9 cellular contexts compared by ENCODE assay signal in genomic region chr4:11720292-11720691, GRCh38.
A peak's percentile ranks its signal among the peaks of the same experiment; 100 is the strongest.
DNase-seq lines count a peak whose midpoint lies in the region; ATAC-seq, FAIRE-seq and TF ChIP-seq lines count a peak whose summit lies in the region.
"Had no signal": no experiment of that assay in that cellular context is flagged by ENCODE, and none has a peak within 500 bp of the region (broad histone marks: within the 10 kb centered on the region; RNA-seq: fewer than 3 reads in every experiment).

No MANE protein-coding gene starts in this region.

- intact Hi-C loops in right lobe of liver (cut with DNase I) (no loop called here), lower leg skin (cut with DNase I; ENCODE audit: low total_unique reads) (no loop called here)

- DNase-seq in NCI-H2171 treated with DMSO at 0.1 percent for 48 hours (lab: John Stamatoyannopoulos, UW) (peak; percentile 28), NCI-H2171 (lab: John Stamatoyannopoulos, UW) (no peak), bronchial epithelial cell (ENCODE audit: low read depth) (peak; percentile 63), right lobe of liver (no peak), lower leg skin (ENCODE audit: low spot score in 2 of 2) (no peak)

- peak overlapping the region; percentile 65; the same call in 1 of the 2 replicates for H2AFZ ChIP-seq in Loucy (ENCODE audit: low read length)

- no peak overlapping the region for H3K4me2 ChIP-seq in Loucy (ENCODE audit: low read depth, low read length, poor library complexity, severe bottlenecking)

- H3K27ac ChIP-seq in right lobe of liver, result no peak overlapping the region

- H3K9me3 ChIP-seq in Loucy (ENCODE audit: insufficient read depth, low read depth, low read length) (no peaks in the 10 kb centered on the region), right lobe of liver (no peaks in the 10 kb centered on the region)

- H3K4me1 ChIP-seq in Loucy (ENCODE audit: insufficient read depth, low read length, poor library complexity, severe bottlenecking), result no peaks in the 10 kb centered on the region
- H3K4me1 ChIP-seq in right lobe of liver, result no peaks in the 10 kb centered on the region

- H3K9me2 ChIP-seq in Loucy (replicated peaks; ENCODE audit: low read depth, low read length), result no peaks in the 10 kb centered on the region

- TF ChIP-seq CTCF in Loucy (conservative IDR thresholded peaks at IDR 0.05; ENCODE audit: low read length) (peak; percentile 72), bronchial epithelial cell (IDR thresholded peaks at IDR 0.05; ENCODE audit: insufficient read depth, low read length, severe bottlenecking) (peak; percentile 73), right lobe of liver (IDR thresholded peaks at IDR 0.05) (peak; percentile 43 to 68 (median 61)), lower leg skin (IDR thresholded peaks at IDR 0.05) (no peak)

- no peaks in the 10 kb centered on the region for H3K36me3 ChIP-seq in Loucy (ENCODE audit: insufficient read depth, low read length)
- no peaks in the 10 kb centered on the region for H3K36me3 ChIP-seq in bronchial epithelial cell (ENCODE audit: control insufficient read depth, insufficient read depth, low read length)
- no peaks in the 10 kb centered on the region for H3K36me3 ChIP-seq in right lobe of liver

- FAIRE-seq in bronchial epithelial cell (lab: Jason Lieb, UNC), result no peak

- no peaks in the 10 kb centered on the region for H3F3A ChIP-seq in Loucy (ENCODE audit: low read depth)

- no peaks in the 10 kb centered on the region for H3K79me2 ChIP-seq in Loucy (ENCODE audit: insufficient read depth, low read length)

- no peak overlapping the region for H3K9ac ChIP-seq in Loucy (ENCODE audit: low read depth, low read length, poor library complexity, severe bottlenecking)

- TF ChIP-seq POLR2A in right lobe of liver (IDR thresholded peaks at IDR 0.05), result no peak
- no peak for TF ChIP-seq POLR2A in lower leg skin (IDR thresholded peaks at IDR 0.05)

- H4K20me1 ChIP-seq in Loucy (ENCODE audit: insufficient read depth, low read length, poor library complexity, severe bottlenecking), result no peaks in the 10 kb centered on the region

- no peaks in the 10 kb centered on the region for H3K27me3 ChIP-seq in Loucy (ENCODE audit: insufficient read depth, low read length, poor library complexity, severe bottlenecking)
- no peaks in the 10 kb centered on the region for H3K27me3 ChIP-seq in bronchial epithelial cell (ENCODE audit: control insufficient read depth, insufficient read depth, low read length)
- no peaks in the 10 kb centered on the region for H3K27me3 ChIP-seq in right lobe of liver

- ATAC-seq in right lobe of liver (peak; percentile 50 to 82 (median 66)), GM19397 (IDR thresholded peaks at IDR 0.05; ENCODE audit: unreplicated experiment) (no peak), HG02759 (IDR thresholded peaks at IDR 0.05; ENCODE audit: unreplicated experiment) (no peak)
- ATAC-seq: naive thymus-derived CD8-positive, alpha-beta T cell had no signal

- 0% methylated on average over 1 of the region's 1 CpG for WGBS in right lobe of liver (ENCODE audit: insufficient coverage, low coverage, low lambda C conversion rate, missing lambda C conversion rate)
- 3 to 6% methylated on average over 1 of the region's 1 CpG for WGBS in lower leg skin, 2 donors

- H3K4me3 ChIP-seq in Loucy (ENCODE audit: low read length, poor library complexity, severe bottlenecking), result no peak overlapping the region
- no peak overlapping the region for H3K4me3 ChIP-seq in bronchial epithelial cell (ENCODE audit: low read depth, low read length)
- no peak overlapping the region for H3K4me3 ChIP-seq in right lobe of liver
- no peak overlapping the region for H3K4me3 ChIP-seq in lower leg skin (ENCODE audit: low read depth, poor library complexity, severe bottlenecking)

Comparison
In these comparisons a context has a peak if more than half of its experiments do, and no peak if none do; other contexts are left out.
1. DNase-seq: peak in NCI-H2171 treated with DMSO at 0.1 percent for 48 hours (single experiment) and bronchial epithelial cell (single experiment); none in NCI-H2171 (single experiment), right lobe of liver (0 of 3) and lower leg skin (0 of 2).
2. CTCF ChIP-seq: peak in Loucy (single experiment), bronchial epithelial cell (single experiment) and right lobe of liver (4 of 4); none in lower leg skin (0 of 3).
3. ATAC-seq: peak in right lobe of liver (4 of 4); none in GM19397 (single experiment) and HG02759 (single experiment).